28 cellular contexts compared by ENCODE assay signal in genomic region chr15:49789436-49789835, GRCh38.
"Had no signal": no experiment of that assay in that cellular context is flagged by ENCODE, and none has a peak within 500 bp of the region (broad histone marks: within the 10 kb centered on the region; RNA-seq: fewer than 3 reads in every experiment).

No MANE protein-coding gene starts in this region.

- H3K4me3 ChIP-seq: ascending aorta, esophagus muscularis mucosa, gastrocnemius medialis, heart left ventricle had no signal

- H3K27me3 ChIP-seq: ascending aorta, brain microvascular endothelial cell, esophagus muscularis mucosa, foreskin keratinocyte, gastrocnemius medialis, heart left ventricle had no signal

- H3K36me3 ChIP-seq: ascending aorta, brain microvascular endothelial cell, esophagus muscularis mucosa, gastrocnemius medialis, heart left ventricle had no signal

- FAIRE-seq: bronchial epithelial cell had no signal

- DNase-seq: activated CD4-positive, alpha-beta memory T cell treated with anti-CD3 and anti-CD28 coated beads, Interleukin-2, amount 10 ng/mL, durations not matched to agents 7 days and 5 days; activated CD4-positive, alpha-beta T cell treated with anti-CD3 and anti-CD28 coated beads for 1 hour; activated CD4-positive, alpha-beta T cell treated with anti-CD3 and anti-CD28 coated beads for 4 hours; activated CD4-positive, alpha-beta T cell treated with anti-CD3 and anti-CD28 coated beads, Interleukin-2, amount 10 ng/mL, durations not matched to agents 7 days and 5 days; activated CD4-positive, alpha-beta T cell treated with anti-CD3 and anti-CD28 coated beads, Interleukin-2, amount 50 U/mL, for 4 hours; activated CD8-positive, alpha-beta memory T cell treated with anti-CD3 and anti-CD28 coated beads, Interleukin-2, amount 50 U/mL, for 48 hours; activated gamma-delta T cell; activated naive CD4-positive, alpha-beta T cell; activated naive CD4-positive, alpha-beta T cell treated with anti-CD3 and anti-CD28 coated beads, Interleukin-2, amount 10 ng/mL, durations not matched to agents 7 days and 5 days; activated naive CD8-positive, alpha-beta T cell treated with anti-CD3 and anti-CD28 coated beads, Interleukin-2, amount 10 ng/mL, durations not matched to agents 7 days and 5 days; activated T-cell treated with anti-CD3 and anti-CD28 coated beads for 4 hours; activated T-cell treated with anti-CD3 and anti-CD28 coated beads, Interleukin-2, amount 50 U/mL, for 24 hours; activated T-cell treated with anti-CD3 and anti-CD28 coated beads, Interleukin-2, amount 50 U/mL, for 72 hours; brain microvascular endothelial cell; cortex of kidney; dermis blood vessel endothelial cell; effector CD4-positive, alpha-beta T cell; effector memory CD8-positive, alpha-beta T cell; erythroblast; foreskin keratinocyte; gastrocnemius medialis; glutamatergic neuron; heart left ventricle; T-helper 2 cell had no signal

- H3K27ac ChIP-seq: ascending aorta, brain microvascular endothelial cell, esophagus muscularis mucosa, foreskin keratinocyte, gastrocnemius medialis, heart left ventricle had no signal

- ATAC-seq: activated naive CD4-positive, alpha-beta T cell treated with anti-CD3 and anti-CD28 coated beads, Interleukin-2, amount 50 U/mL, for 72 hours; activated T-cell treated with anti-CD3 and anti-CD28 coated beads, Interleukin-2, amount 50 U/mL, for 72 hours; effector memory CD8-positive, alpha-beta T cell; foreskin keratinocyte; gastrocnemius medialis; heart left ventricle had no signal

- H3K4me1 ChIP-seq: ascending aorta, esophagus muscularis mucosa, foreskin keratinocyte, gastrocnemius medialis, heart left ventricle had no signal
